In the genomic region with DNA sequence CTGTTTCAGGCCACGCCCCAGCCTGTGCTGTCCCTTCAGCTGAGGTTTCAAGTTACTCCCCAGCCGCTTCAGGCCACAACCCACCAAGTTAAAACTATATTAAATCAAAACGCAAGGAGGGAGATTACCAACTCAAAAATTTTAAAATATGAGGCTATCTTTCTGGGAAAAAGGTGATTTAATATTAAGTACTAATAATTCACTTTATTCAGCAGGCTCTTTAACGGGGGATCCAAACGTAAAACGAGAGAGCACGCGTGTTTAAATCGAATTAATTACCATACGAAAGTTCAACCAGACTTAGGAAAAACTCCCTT, we compare ENCODE assay signal across 8 cellular contexts. TPM values are rescaled to one million over a fixed set of nuclear protein-coding genes. Genes with fewer than 3 reads are reported as not detected.
A peak's percentile ranks its signal among the peaks of the same experiment; 100 is the strongest.
DNase-seq lines count a peak whose midpoint lies in the region; ATAC-seq and TF ChIP-seq lines count a peak whose summit lies in the region.

No MANE protein-coding gene starts in this region.

- no peak overlapping the region for H3K9ac ChIP-seq in rectal smooth muscle tissue (ENCODE audit: low read length)

- H3K9me3 ChIP-seq in T-helper 17 cell (ENCODE audit: control insufficient read depth, low read length, poor library complexity, severe bottlenecking) (no peaks in the 10 kb centered on the region), cardiac muscle cell (ENCODE audit: low read depth) (no peaks in the 10 kb centered on the region)

- H3K9me3 Mint-ChIP-seq in activated CD4-positive, alpha-beta T cell treated with anti-CD3 and anti-CD28 coated beads for 36 hours (ENCODE audit: low read depth), result no peaks in the 10 kb centered on the region

- H3K4me1 ChIP-seq in cardiac muscle cell (ENCODE audit: low read depth) (peaks cover 16% of the 10 kb centered on the region), rectal smooth muscle tissue (ENCODE audit: control insufficient read depth, insufficient read depth, low read length) (no peaks in the 10 kb centered on the region)

- no peaks in the 10 kb centered on the region for H3K27me3 ChIP-seq in cardiac muscle cell
- H3K27me3 ChIP-seq in rectal smooth muscle tissue (ENCODE audit: control insufficient read depth, insufficient read depth, low read length), result no peaks in the 10 kb centered on the region

- CTCF ChIA-PET in activated CD4-positive, alpha-beta T cell treated with anti-CD3 and anti-CD28 coated beads for 36 hours (lab: Charles Lee), result interaction anchor here (0.5 to 3.0 kb wide), 15 partner anchors 10 to 846 kb away, joined by 3 to 29 read pairs (median 4); no protein-coding TSS in a partner anchor

- intact Hi-C loops in activated CD4-positive, alpha-beta T cell treated with anti-CD3 and anti-CD28 coated beads for 36 hours (cut with DNase I, micrococcal nuclease), result loop anchor here (1.0 kb wide), 2 partner anchors 33 to 115 kb away; no protein-coding TSS in a partner anchor

- peak overlapping the region; percentile 34 for H3K4me3 ChIP-seq in cardiac muscle cell
- peak overlapping the region; percentile 43 for H3K4me3 ChIP-seq in rectal smooth muscle tissue (ENCODE audit: low read length)

- no peaks in the 10 kb centered on the region for H3K36me3 ChIP-seq in cardiac muscle cell
- H3K36me3 ChIP-seq in rectal smooth muscle tissue (ENCODE audit: control insufficient read depth, insufficient read depth, low read length), result no peaks in the 10 kb centered on the region

- H3K4me3 Mint-ChIP-seq in activated CD4-positive, alpha-beta T cell treated with anti-CD3 and anti-CD28 coated beads for 36 hours, result no peak overlapping the region
- peak overlapping the region; percentile 28 for H3K4me3 Mint-ChIP-seq in T-helper 17 cell

- POLR2A ChIA-PET in activated CD4-positive, alpha-beta T cell treated with anti-CD3 and anti-CD28 coated beads for 36 hours (lab: Charles Lee), result interaction anchor here (1.3 kb wide), 1 partner anchor 34 kb away, joined by 3 read pairs; no protein-coding TSS in a partner anchor

- DNase-seq in activated CD4-positive, alpha-beta T cell treated with anti-CD3 and anti-CD28 coated beads for 36 hours, result no peak
- DNase-seq in activated CD4-positive, alpha-beta T cell treated with anti-CD3 and anti-CD28 coated beads for 1 hour, result no peak
- DNase-seq in T-helper 17 cell (no peak), cardiac muscle cell (ENCODE audit: low read depth in 1 of 2, low spot score in 1 of 2) (peak; percentile 68 to 88), SIG-M5 treated with dmso at 0.1 percent for 504 hours (lab: John Stamatoyannopoulos, UW; ENCODE audit: unreplicated experiment) (no peak), NCI-H146 (lab: John Stamatoyannopoulos, UW) (no peak)

- H3K36me3 Mint-ChIP-seq in activated CD4-positive, alpha-beta T cell treated with anti-CD3 and anti-CD28 coated beads for 36 hours (ENCODE audit: low read depth), result no peaks in the 10 kb centered on the region
- peaks cover 9% of the 10 kb centered on the region for H3K36me3 Mint-ChIP-seq in T-helper 17 cell (ENCODE audit: low read depth)

- peak; percentile 53 for ATAC-seq in activated CD4-positive, alpha-beta T cell treated with anti-CD3 and anti-CD28 coated beads for 36 hours
- ATAC-seq in HG02885 (IDR thresholded peaks at IDR 0.05; ENCODE audit: poor library complexity, unreplicated experiment) (peak; percentile 75), T-helper 17 cell (peak; percentile 54)

- no peak overlapping the region for H3K27ac Mint-ChIP-seq in activated CD4-positive, alpha-beta T cell treated with anti-CD3 and anti-CD28 coated beads for 36 hours
- H3K27ac Mint-ChIP-seq in T-helper 17 cell, result no peak overlapping the region

- TF ChIP-seq CTCF in cardiac muscle cell (IDR thresholded peaks at IDR 0.05; ENCODE audit: low read depth, low read length), result no peak

- peaks cover 4% of the 10 kb centered on the region for H3K4me1 Mint-ChIP-seq in activated CD4-positive, alpha-beta T cell treated with anti-CD3 and anti-CD28 coated beads for 36 hours
- peaks cover 8% of the 10 kb centered on the region for H3K4me1 Mint-ChIP-seq in T-helper 17 cell

- peak overlapping the region; percentile 4 for H3K27ac ChIP-seq in cardiac muscle cell
- H3K27ac ChIP-seq in rectal smooth muscle tissue (ENCODE audit: low read depth, low read length), result no peak overlapping the region

- H3K27me3 Mint-ChIP-seq in activated CD4-positive, alpha-beta T cell treated with anti-CD3 and anti-CD28 coated beads for 36 hours, result peaks cover 15% of the 10 kb centered on the region
- H3K27me3 Mint-ChIP-seq in T-helper 17 cell, result peaks cover 59% of the 10 kb centered on the region

RNA-seq across cellular contexts. Expression of a gene that starts 1.2 kb away (rescaled TPM):
- not detected for total RNA-seq in activated CD4-positive, alpha-beta T cell treated with anti-CD3 and anti-CD28 coated beads for 36 hours
- total RNA-seq in T-helper 17 cell, result not detected
- 0.21 and 1.6 TPM in 2 replicates for total RNA-seq in cardiac muscle cell
- 1.3 and 2.6 TPM in 2 replicates for polyA plus RNA-seq in cardiac muscle cell

RNA-seq across cellular contexts. Expression of a gene that starts 20.3 kb away (rescaled TPM):
- total RNA-seq in activated CD4-positive, alpha-beta T cell treated with anti-CD3 and anti-CD28 coated beads for 36 hours, result not detected
- total RNA-seq in T-helper 17 cell (not detected), cardiac muscle cell (0.57 and 0.67 TPM in 2 replicates)
- polyA plus RNA-seq in cardiac muscle cell, result 0.60 and 1.3 TPM in 2 replicates

Comparison
In these comparisons a context has a peak if more than half of its experiments do, and no peak if none do; other contexts are left out.
1. DNase-seq: peak in cardiac muscle cell (2 of 2); none in activated CD4-positive, alpha-beta T cell treated with anti-CD3 and anti-CD28 coated beads for 36 hours (single experiment), activated CD4-positive, alpha-beta T cell treated with anti-CD3 and anti-CD28 coated beads for 1 hour (single experiment), T-helper 17 cell (0 of 3), SIG-M5 treated with dmso at 0.1 percent for 504 hours (single experiment) and NCI-H146 (single experiment).
2. Peak in every context shown above with its lines, with median percentiles within 50 percentile points of each other: ATAC-seq.